In the genomic region with DNA sequence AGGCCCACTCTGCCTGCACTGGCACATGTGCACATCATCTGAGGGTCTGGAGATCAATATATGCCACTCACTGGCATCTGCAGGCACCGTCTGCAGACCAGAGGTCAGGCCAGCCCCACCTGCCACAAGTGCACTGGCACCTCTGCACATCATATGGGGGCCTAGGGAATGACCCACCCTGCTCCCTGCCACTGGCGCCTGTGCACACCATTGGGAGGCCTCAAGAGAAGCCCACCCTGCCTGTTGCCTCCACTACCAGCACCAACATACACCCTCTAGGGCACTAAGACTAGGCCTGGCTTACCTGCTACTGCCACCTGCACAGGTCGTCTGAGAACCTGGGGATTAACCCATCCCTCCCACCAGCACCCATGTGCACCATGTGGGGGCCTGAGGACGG, we compare ENCODE assay signal across 25 cellular contexts.
"Had no signal": no experiment of that assay in that cellular context is flagged by ENCODE, and none has a peak within 500 bp of the region (broad histone marks: within the 10 kb centered on the region; RNA-seq: fewer than 3 reads in every experiment).

No MANE protein-coding gene starts in this region.

- H3K27me3 Mint-ChIP-seq: activated CD4-positive, alpha-beta T cell treated with anti-CD3 and anti-CD28 coated beads for 36 hours; central memory CD8-positive, alpha-beta T cell; memory B cell; naive thymus-derived CD8-positive, alpha-beta T cell; stimulated activated naive B cell treated with anti-CD40 and anti-IgM and Interleukin-4, amounts not matched to agents 10 μg/mL and 1 μg/mL and 100 μg/mL, for 72 hours had no signal

- H3K4me3 Mint-ChIP-seq: activated CD4-positive, alpha-beta T cell treated with anti-CD3 and anti-CD28 coated beads for 36 hours; activated T-cell treated with anti-CD3 and anti-CD28 coated beads, Interleukin-2, amount 50 U/mL, for 72 hours; central memory CD8-positive, alpha-beta T cell; memory B cell; naive thymus-derived CD8-positive, alpha-beta T cell; neural crest cell; stimulated activated naive B cell treated with anti-CD40 and anti-IgM and Interleukin-4, amounts not matched to agents 10 μg/mL and 1 μg/mL and 100 μg/mL, for 72 hours had no signal

- H3K9me3 ChIP-seq: esophagus squamous epithelium, gastrocnemius medialis, right atrium auricular region, stomach, tibial artery had no signal

- H3K4me1 Mint-ChIP-seq: memory B cell; neural crest cell; stimulated activated naive B cell treated with anti-CD40 and anti-IgM and Interleukin-4, amounts not matched to agents 10 μg/mL and 1 μg/mL and 100 μg/mL, for 72 hours had no signal

- H3K4me1 ChIP-seq: gastrocnemius medialis, right atrium auricular region, stomach, tibial artery had no signal

- H3K36me3 ChIP-seq: gastrocnemius medialis, right atrium auricular region had no signal

- DNase-seq: activated CD4-positive, alpha-beta T cell treated with anti-CD3 and anti-CD28 coated beads for 36 hours; activated CD4-positive, CD25-positive, alpha-beta regulatory T cell; activated naive CD4-positive, alpha-beta T cell; activated T-cell treated with anti-CD3 and anti-CD28 coated beads for 4 hours; activated T-cell treated with anti-CD3 and anti-CD28 coated beads, Interleukin-2, amount 50 U/mL, for 72 hours; dermis blood vessel endothelial cell; effector CD4-positive, alpha-beta T cell; esophagus squamous epithelium; gastrocnemius medialis; glutamatergic neuron; naive thymus-derived CD8-positive, alpha-beta T cell; occipital lobe; stimulated activated CD4-positive, alpha-beta T cell treated with anti-CD3 and anti-CD28 coated beads, Interleukin-15, amount 100 ng/mL, for 24 hours; stimulated activated CD4-positive, alpha-beta T cell treated with anti-CD3 and anti-CD28 coated beads, Interleukin-2, amount 100 ng/mL, for 24 hours; stimulated activated naive B cell treated with anti-CD40 and anti-IgM and Interleukin-4, amounts not matched to agents 10 μg/mL and 1 μg/mL and 100 μg/mL, for 72 hours; stomach; tibial artery had no signal

- H3K9me3 Mint-ChIP-seq: activated T-cell treated with anti-CD3 and anti-CD28 coated beads, Interleukin-2, amount 50 U/mL, for 72 hours; central memory CD8-positive, alpha-beta T cell; neural crest cell had no signal

- ATAC-seq: activated CD4-positive, alpha-beta T cell treated with anti-CD3 and anti-CD28 coated beads for 36 hours; activated naive CD4-positive, alpha-beta T cell treated with anti-CD3 and anti-CD28 coated beads, Interleukin-2, amount 50 U/mL, for 72 hours; activated T-cell treated with anti-CD3 and anti-CD28 coated beads, Interleukin-2, amount 50 U/mL, for 72 hours; gastrocnemius medialis; naive thymus-derived CD8-positive, alpha-beta T cell; stimulated activated naive B cell treated with anti-CD40 and anti-IgM and Interleukin-4, amounts not matched to agents 10 μg/mL and 1 μg/mL and 100 μg/mL, for 72 hours had no signal

- H3K27ac Mint-ChIP-seq: activated CD4-positive, alpha-beta T cell treated with anti-CD3 and anti-CD28 coated beads for 36 hours; activated naive CD4-positive, alpha-beta T cell treated with anti-CD3 and anti-CD28 coated beads, Interleukin-2, amount 50 U/mL, for 72 hours; activated T-cell treated with anti-CD3 and anti-CD28 coated beads, Interleukin-2, amount 50 U/mL, for 72 hours; memory B cell; stimulated activated naive B cell treated with anti-CD40 and anti-IgM and Interleukin-4, amounts not matched to agents 10 μg/mL and 1 μg/mL and 100 μg/mL, for 72 hours had no signal

- H3K4me2 ChIP-seq: smooth muscle cell had no signal

- H3K27ac ChIP-seq: esophagus squamous epithelium, gastrocnemius medialis, right atrium auricular region, stomach, tibial artery had no signal

- H3K4me3 ChIP-seq: esophagus squamous epithelium, gastrocnemius medialis, right atrium auricular region, smooth muscle cell, stomach, tibial artery had no signal

- H3K27me3 ChIP-seq: esophagus squamous epithelium, gastrocnemius medialis, right atrium auricular region, stomach, tibial artery had no signal

- FAIRE-seq: bronchial epithelial cell, colon had no signal
